Comparison of ENCODE assay signal across 8 cellular contexts in genomic region chr4:167622481-167623240, GRCh38.
DNase-seq lines count a peak whose midpoint lies in the region; TF ChIP-seq lines count a peak whose summit lies in the region.

No MANE protein-coding gene starts in this region.

- DNase-seq in AG04449 (ENCODE audit: low read depth, low spot score) (peak; percentile 2), GM10248 (ENCODE audit: extremely low spot score) (peak; percentile 53), H9 (peak; percentile 66), KG1 (lab: John Stamatoyannopoulos, UW) (peak; percentile 17), fibroblast of mammary gland (ENCODE audit: low read depth) (peak; percentile 39), neural crest cell (ENCODE audit: low read depth, low spot score) (peak; percentile 69)
- no peak for DNase-seq in activated CD4-positive, CD25-positive, alpha-beta regulatory T cell treated with anti-CD3 and anti-CD28 coated beads, Interleukin-2, amount 50 U/mL, for 72 hours

- no peak overlapping the region for H2BK15ac ChIP-seq in H9 (ENCODE audit: low read depth, low read length)

- no peaks in the 10 kb centered on the region for H3K27me3 Mint-ChIP-seq in H9 (ENCODE audit: low read depth)
- H3K27me3 Mint-ChIP-seq in neural crest cell (ENCODE audit: low read depth) = no peaks in the 10 kb centered on the region

- H3T11ph ChIP-seq in H9 (ENCODE audit: low read length) = no peak overlapping the region

- H3K9me3 Mint-ChIP-seq in H9 (peaks cover 4 to 5% of the 10 kb centered on the region in 2 experiments; a peak in 4 of 5 replicates), neural crest cell (no peaks in the 10 kb centered on the region)

- no peak overlapping the region for H3K4me2 ChIP-seq in H9 (ENCODE audit: insufficient read depth, insufficient read length, low read length)

- no peak overlapping the region for H3K9ac ChIP-seq in H9 (ENCODE audit: extremely low read depth, insufficient read length, low read length)

- H2BK20ac ChIP-seq in H9 (ENCODE audit: low read depth, low read length, poor library complexity, severe bottlenecking) = no peak overlapping the region

- H2AK5ac ChIP-seq in H9 (ENCODE audit: insufficient read length, low read length) = no peak overlapping the region

- no peak overlapping the region for H4K5ac ChIP-seq in H9 (ENCODE audit: insufficient read length, low read depth, low read length)

- no peak overlapping the region for H2BK120ac ChIP-seq in H9 (ENCODE audit: low read depth, low read length, poor library complexity, severe bottlenecking)

- H3K4me1 Mint-ChIP-seq in H9 (no peaks in the 10 kb centered on the region), neural crest cell (no peaks in the 10 kb centered on the region)

- H3K79me1 ChIP-seq in H9 (ENCODE audit: insufficient read depth, low read depth, low read length, poor library complexity, severe bottlenecking) = no peaks in the 10 kb centered on the region

- H3K4me1 ChIP-seq in H9 (ENCODE audit: insufficient read depth, low read length) = no peaks in the 10 kb centered on the region

- H3K9me3 ChIP-seq in H9 (ENCODE audit: control insufficient read depth, low read depth, low read length) = no peaks in the 10 kb centered on the region

- H2AFZ ChIP-seq in H9 (ENCODE audit: low read length) = no peak overlapping the region

- H3K36me3 Mint-ChIP-seq in H9 (ENCODE audit: insufficient read depth in 1 of 3, low read depth in 3 of 3) (peaks cover 0 to 6% (median 1%) of the 10 kb centered on the region in 3 experiments; a peak in 3 of 7 replicates), neural crest cell (ENCODE audit: low read depth) (peaks cover 2% of the 10 kb centered on the region)

- H3K4ac ChIP-seq in H9 (ENCODE audit: low read depth, low read length) = no peak overlapping the region

- no peaks in the 10 kb centered on the region for H3K23me2 ChIP-seq in H9 (ENCODE audit: insufficient read length, low read depth, low read length, poor library complexity, severe bottlenecking)

- no CpG with 5 or more reads among the region's 10 CpGs for WGBS in H9 (ENCODE audit: extremely low coverage, insufficient read length, low lambda C conversion rate)

- H2BK12ac ChIP-seq in H9 (ENCODE audit: insufficient read length, low read depth, low read length) = no peak overlapping the region

- no peak overlapping the region for H4K8ac ChIP-seq in H9 (replicated peaks; ENCODE audit: insufficient read length, low read depth, low read length)

- H3K56ac ChIP-seq in H9 (ENCODE audit: insufficient read length, low read depth, low read length) = no peak overlapping the region

- H3K4me3 ChIP-seq in AG04449 (ENCODE audit: low read depth, low read length) = no peak overlapping the region
- no peak overlapping the region for H3K4me3 ChIP-seq in fibroblast of mammary gland (ENCODE audit: control insufficient read depth, low read depth, low read length)

- CTCF ChIA-PET in AG04449 (lab: Yijun Ruan, JAX) (interaction anchor here (0.6 to 2.0 kb wide), 22 partner anchors 8 to 1457 kb away, joined by 3 to 16 read pairs (median 4); no protein-coding TSS in a partner anchor), GM10248 (lab: Yijun Ruan, JAX) (interaction anchor here (0.6 to 3.1 kb wide), 29 partner anchors 9 to 1460 kb away, joined by 3 to 21 read pairs (median 4); no protein-coding TSS in a partner anchor)

- no peak overlapping the region for H3K4me3 Mint-ChIP-seq in H9
- H3K4me3 Mint-ChIP-seq in neural crest cell = no peak overlapping the region

- H2BK5ac ChIP-seq in H9 (ENCODE audit: insufficient read length, low read length) = no peak overlapping the region

- no peak overlapping the region for H3K14ac ChIP-seq in H9 (ENCODE audit: insufficient read depth, low read length)

- H3K27ac ChIP-seq in H9 (ENCODE audit: insufficient read length, low read depth, low read length) (no peak overlapping the region), VCaP (no peak overlapping the region)

- TF ChIP-seq CTCF in AG04449 (IDR thresholded peaks at IDR 0.05; ENCODE audit: insufficient read depth, low read length, missing control alignments) (peak; percentile 83), GM10248 (IDR thresholded peaks at IDR 0.05; ENCODE audit: control extremely low read depth, extremely low read depth, low read depth, missing control alignments) (peak; percentile 73), H9 (conservative IDR thresholded peaks at IDR 0.05) (peak; percentile 89), VCaP (conservative IDR thresholded peaks at IDR 0.05) (peak; percentile 97), fibroblast of mammary gland (conservative IDR thresholded peaks at IDR 0.05; ENCODE audit: control insufficient read depth, insufficient read depth, low read depth, low read length) (peak; percentile 69), neural crest cell (conservative IDR thresholded peaks at IDR 0.05) (peak; percentile 87)

- H3K27me3 ChIP-seq in H9 (ENCODE audit: insufficient read depth, low read length) = no peaks in the 10 kb centered on the region

- H3K23ac ChIP-seq in H9 (ENCODE audit: insufficient read length, low read depth, low read length) = no peak overlapping the region

- H3K79me2 ChIP-seq in H9 (ENCODE audit: insufficient read depth, low read length) = no peaks in the 10 kb centered on the region

- POLR2A ChIA-PET in AG04449 (lab: Yijun Ruan, JAX) (no interaction called here), GM10248 (lab: Yijun Ruan, JAX) (no interaction called here)

- no peaks in the 10 kb centered on the region for H4K20me1 ChIP-seq in H9 (ENCODE audit: control insufficient read depth, insufficient read depth, insufficient read length)

- no peak overlapping the region for H3K18ac ChIP-seq in H9 (ENCODE audit: insufficient read length, low read depth, low read length)

- no peak overlapping the region for H4K91ac ChIP-seq in H9 (ENCODE audit: insufficient read length, low read depth, low read length)

- H3K27ac Mint-ChIP-seq in H9 = no peak overlapping the region
- no peak overlapping the region for H3K27ac Mint-ChIP-seq in neural crest cell (ENCODE audit: unreplicated experiment)
